Comparison of ENCODE assay signal across 34 cellular contexts in the genomic region with DNA sequence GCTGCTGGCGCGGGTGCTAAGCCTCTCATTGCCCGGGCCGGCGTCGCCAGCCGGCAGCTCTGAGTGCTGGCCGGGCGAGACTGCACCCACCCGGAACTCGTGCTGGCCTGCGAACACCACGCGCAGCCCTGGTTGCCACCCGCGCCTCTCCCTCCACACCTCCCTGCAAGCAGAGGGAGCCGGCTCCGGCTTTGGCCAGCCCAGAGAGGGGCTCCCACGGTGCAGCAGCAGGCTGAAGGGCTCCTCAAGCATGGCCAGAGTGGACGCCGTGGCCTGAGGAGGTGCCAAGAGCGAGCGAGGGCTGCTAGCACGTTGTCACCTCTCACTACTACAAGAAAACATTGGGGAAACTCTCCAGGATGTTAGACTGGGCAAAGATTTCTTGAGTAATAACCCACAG.
"Had no signal": no experiment of that assay in that cellular context is flagged by ENCODE, and none has a peak within 500 bp of the region (broad histone marks: within the 10 kb centered on the region; RNA-seq: fewer than 3 reads in every experiment).

No MANE protein-coding gene starts in this region.

- H3K4me1 Mint-ChIP-seq: activated B cell treated with CpG ODN at 0.5 μM for 24 hours; activated T-helper 17 cell treated with anti-CD3 and anti-CD28 coated beads, Interleukin-2, amount 50 U/mL, for 72 hours; T-helper 17 cell had no signal

- H3K4me1 ChIP-seq: esophagus squamous epithelium had no signal

- H3K36me3 ChIP-seq: esophagus squamous epithelium, WERI-Rb-1 had no signal

- DNase-seq: activated B cell treated with CpG ODN at 0.5 μM for 24 hours; activated CD4-positive, alpha-beta T cell treated with anti-CD3 and anti-CD28 coated beads for 48 hours; activated CD4-positive, alpha-beta T cell treated with anti-CD3 and anti-CD28 coated beads, Interleukin-2, amount 50 U/mL, for 1 hour; activated CD4-positive, alpha-beta T cell treated with anti-CD3 and anti-CD28 coated beads, Interleukin-2, amount 50 U/mL, for 48 hours; activated CD8-positive, alpha-beta memory T cell treated with anti-CD3 and anti-CD28 coated beads for 24 hours; activated CD8-positive, alpha-beta T cell treated with anti-CD3 and anti-CD28 coated beads for 36 hours; activated effector memory CD4-positive, alpha-beta T cell treated with Interleukin-2 at 50 U/mL for 16 hours; activated gamma-delta T cell treated with Interleukin-2 at 50 U/mL for 16 hours; activated naive CD4-positive, alpha-beta T cell treated with anti-CD3 and anti-CD28 coated beads, Interleukin-2, amount 50 U/mL, for 16 hours; activated naive CD4-positive, alpha-beta T cell treated with Interleukin-2 at 50 U/mL for 16 hours; activated T-cell treated with anti-CD3 and anti-CD28 coated beads, Interleukin-2, amount 50 U/mL, for 4 hours; amniotic stem cell; anterior cingulate cortex; caudate nucleus; cortex of kidney; dermis blood vessel endothelial cell; effector CD4-positive, alpha-beta T cell; effector memory CD8-positive, alpha-beta T cell; esophagus squamous epithelium; head of caudate nucleus; T-helper 1 cell; T-helper 17 cell; T1000; WERI-Rb-1 had no signal

- FAIRE-seq: astrocyte, colon, endometrium, endothelial cell of umbilical vein, frontal cortex had no signal

- H3K4me3 Mint-ChIP-seq: activated B cell treated with CpG ODN at 0.5 μM for 24 hours; activated CD8-positive, alpha-beta T cell treated with anti-CD3 and anti-CD28 coated beads for 36 hours; activated naive CD8-positive, alpha-beta T cell; activated T-cell treated with anti-CD3 and anti-CD28 coated beads, Interleukin-2, amount 50 U/mL, for 4 hours; activated T-helper 17 cell treated with anti-CD3 and anti-CD28 coated beads, Interleukin-2, amount 50 U/mL, for 72 hours; effector memory CD8-positive, alpha-beta T cell; T-helper 17 cell; T-helper 2 cell treated with Interferon-gamma antibody and Interleukin-4, amounts not matched to agents 5 μg/mL and 100 μg/mL, for 36 hours had no signal

- H3K4me3 ChIP-seq: esophagus squamous epithelium had no signal

- H3K9me3 Mint-ChIP-seq: effector memory CD8-positive, alpha-beta T cell had no signal

- H3K27ac ChIP-seq: epithelial cell of prostate, esophagus squamous epithelium, WERI-Rb-1 had no signal

- H3K27ac Mint-ChIP-seq: activated B cell treated with CpG ODN at 0.5 μM for 24 hours; activated CD8-positive, alpha-beta T cell treated with anti-CD3 and anti-CD28 coated beads for 36 hours; activated naive CD8-positive, alpha-beta T cell; activated T-helper 17 cell treated with anti-CD3 and anti-CD28 coated beads, Interleukin-2, amount 50 U/mL, for 72 hours; effector memory CD8-positive, alpha-beta T cell; T-helper 17 cell; T-helper 2 cell treated with Interferon-gamma antibody and Interleukin-4, amounts not matched to agents 5 μg/mL and 100 μg/mL, for 36 hours had no signal

- H3K9me3 ChIP-seq: esophagus squamous epithelium had no signal

- ATAC-seq: activated CD4-positive, CD25-positive, alpha-beta regulatory T cell treated with anti-CD3 and anti-CD28 coated beads, Interleukin-2, amount 50 U/mL, for 24 hours; activated CD8-positive, alpha-beta T cell treated with anti-CD3 and anti-CD28 coated beads for 36 hours; activated T-cell treated with anti-CD3 and anti-CD28 coated beads, Interleukin-2, amount 50 U/mL, for 4 hours; activated T-helper 17 cell treated with anti-CD3 and anti-CD28 coated beads, Interleukin-2, amount 50 U/mL, for 72 hours; effector memory CD8-positive, alpha-beta T cell; T-helper 17 cell had no signal

- H3K27me3 ChIP-seq: esophagus squamous epithelium had no signal

- H3K27me3 Mint-ChIP-seq: activated CD8-positive, alpha-beta T cell treated with anti-CD3 and anti-CD28 coated beads for 36 hours; activated naive CD8-positive, alpha-beta T cell had no signal
